In genomic region chr1:46166521-46167462, GRCh38 we compare ENCODE assay signal across 8 cellular contexts. TPM values are rescaled to one million over a fixed set of nuclear protein-coding genes. Genes with fewer than 3 reads are reported as not detected.
A peak's percentile ranks its signal among the peaks of the same experiment; 100 is the strongest.
DNase-seq lines count a peak whose midpoint lies in the region; ATAC-seq and TF ChIP-seq lines count a peak whose summit lies in the region.

No MANE protein-coding gene starts in this region.

- no peaks in the 10 kb centered on the region for H3K9me3 Mint-ChIP-seq in Calu3 (ENCODE audit: low read depth, unreplicated experiment)
- H3K9me3 Mint-ChIP-seq in activated naive CD8-positive, alpha-beta T cell treated with anti-CD3 and anti-CD28 coated beads, Interleukin-2, amount 50 U/mL, for 24 hours = no peaks in the 10 kb centered on the region

- H3K4me1 Mint-ChIP-seq in Calu3 (ENCODE audit: low read depth, unreplicated experiment) = no peaks in the 10 kb centered on the region
- H3K4me1 Mint-ChIP-seq in activated naive CD8-positive, alpha-beta T cell treated with anti-CD3 and anti-CD28 coated beads, Interleukin-2, amount 50 U/mL, for 24 hours = peaks cover 17% of the 10 kb centered on the region

- CTCF ChIA-PET in Calu3 (lab: Charles Lee) = no interaction called here

- H3K9me2 ChIP-seq in MM.1S (replicated peaks; ENCODE audit: insufficient read depth, low read length) = no peaks in the 10 kb centered on the region

- H3K36me3 Mint-ChIP-seq in Calu3 (ENCODE audit: insufficient read depth, unreplicated experiment) = peaks cover 17% of the 10 kb centered on the region
- no peaks in the 10 kb centered on the region for H3K36me3 Mint-ChIP-seq in activated naive CD8-positive, alpha-beta T cell treated with anti-CD3 and anti-CD28 coated beads, Interleukin-2, amount 50 U/mL, for 24 hours (ENCODE audit: low read depth)

- H3K79me2 ChIP-seq in MM.1S (ENCODE audit: low read length) = no peaks in the 10 kb centered on the region

- H3K27ac Mint-ChIP-seq in Calu3 (ENCODE audit: unreplicated experiment) = no peak overlapping the region
- H3K27ac Mint-ChIP-seq in activated naive CD8-positive, alpha-beta T cell treated with anti-CD3 and anti-CD28 coated beads, Interleukin-2, amount 50 U/mL, for 24 hours = peak overlapping the region; percentile 44

- ATAC-seq in activated naive CD8-positive, alpha-beta T cell treated with anti-CD3 and anti-CD28 coated beads, Interleukin-2, amount 50 U/mL, for 24 hours = peak; percentile 39
- ATAC-seq in GM19035 (IDR thresholded peaks at IDR 0.05; ENCODE audit: unreplicated experiment) = no peak

- no peak overlapping the region for H2AFZ ChIP-seq in MM.1S (ENCODE audit: low read length)

- no peak overlapping the region for H3K4me2 ChIP-seq in MM.1S (ENCODE audit: low read depth, low read length)

- H3K4me3 Mint-ChIP-seq in Calu3 (ENCODE audit: low read depth, unreplicated experiment) = peak overlapping the region; percentile 52
- H3K4me3 Mint-ChIP-seq in activated naive CD8-positive, alpha-beta T cell treated with anti-CD3 and anti-CD28 coated beads, Interleukin-2, amount 50 U/mL, for 24 hours = peak overlapping the region; percentile 76

- no peaks in the 10 kb centered on the region for H4K20me1 ChIP-seq in MM.1S (ENCODE audit: insufficient read depth, low read length)

- H3K36me3 ChIP-seq in iPS-15b (ENCODE audit: control insufficient read depth, insufficient read depth, low read length) = no peaks in the 10 kb centered on the region
- H3K36me3 ChIP-seq in MM.1S (replicated peaks; ENCODE audit: insufficient read depth, low read length) = no peaks in the 10 kb centered on the region

- peaks cover 24% of the 10 kb centered on the region for H3K27me3 Mint-ChIP-seq in Calu3 (ENCODE audit: unreplicated experiment)
- H3K27me3 Mint-ChIP-seq in activated naive CD8-positive, alpha-beta T cell treated with anti-CD3 and anti-CD28 coated beads, Interleukin-2, amount 50 U/mL, for 24 hours = peaks cover 2% of the 10 kb centered on the region

- TF ChIP-seq CTCF in Calu3 (IDR thresholded peaks at IDR 0.05; ENCODE audit: unreplicated experiment) = no peak
- no peak for TF ChIP-seq CTCF in MM.1S (IDR thresholded peaks at IDR 0.05; ENCODE audit: low read length)

- no peaks in the 10 kb centered on the region for H3K9me3 ChIP-seq in iPS-15b (ENCODE audit: control insufficient read depth, insufficient read depth, low read length)
- H3K9me3 ChIP-seq in MM.1S (replicated peaks; ENCODE audit: insufficient read depth, low read length) = no peaks in the 10 kb centered on the region

- intact Hi-C loops in Calu3 (cut with micrococcal nuclease; ENCODE audit: unreplicated experiment) = no loop called here

- H3K4me1 ChIP-seq in iPS-15b (ENCODE audit: control insufficient read depth, insufficient read depth, low read length) = peaks cover 11% of the 10 kb centered on the region
- no peaks in the 10 kb centered on the region for H3K4me1 ChIP-seq in MM.1S (ENCODE audit: low read length)

- H3F3A ChIP-seq in MM.1S (ENCODE audit: insufficient read depth, low read length) = no peaks in the 10 kb centered on the region

- H3K4me3 ChIP-seq in iPS-15b (ENCODE audit: low read depth, low read length) (peak overlapping the region; percentile 40), MM.1S (ENCODE audit: low read length) (no peak overlapping the region)

- no peak overlapping the region for H3K27ac ChIP-seq in MM.1S (ENCODE audit: low read length)

- DNase-seq in Calu3 (no peak), NCI-H774 (lab: John Stamatoyannopoulos, UW) (peak; percentile 14), NCI-H2227 (lab: John Stamatoyannopoulos, UW; ENCODE audit: unreplicated experiment) (no peak), MM.1S (no peak)
- peak; percentile 45 for DNase-seq in activated naive CD8-positive, alpha-beta T cell treated with anti-CD3 and anti-CD28 coated beads, Interleukin-2, amount 50 U/mL, for 24 hours
- peak; percentile 58 for DNase-seq in stimulated activated CD4-positive, alpha-beta T cell treated with anti-CD3 and anti-CD28 coated beads, Interleukin-15, amount 100 ng/mL, for 24 hours

- H3K9ac ChIP-seq in iPS-15b (ENCODE audit: low read depth, low read length) (peak overlapping the region; percentile 54), MM.1S (ENCODE audit: low read length) (no peak overlapping the region)

- BruUV-seq in Calu3 (replicated peaks; lab: Mats Ljungman, UMichigan) = no TSS peak

- peaks cover 20% of the 10 kb centered on the region for H3K27me3 ChIP-seq in iPS-15b (ENCODE audit: control insufficient read depth, insufficient read depth, low read length)
- no peaks in the 10 kb centered on the region for H3K27me3 ChIP-seq in MM.1S (replicated peaks; ENCODE audit: insufficient read depth, low read length)

RNA-seq across cellular contexts. Expression of gene TSPAN1, which starts 8.1 kb away (rescaled TPM):
- total RNA-seq in Calu3 (2022) = 46.2 and 94.8 TPM in 2 replicates

RNA-seq across cellular contexts. Expression of gene P3R3URF, which starts 9.5 kb away (rescaled TPM):
- not detected in 2 replicates for total RNA-seq in Calu3 (2022)

RNA-seq across cellular contexts. Expression of gene POMGNT1, which starts 31.4 kb away (rescaled TPM):
- 62.0 and 74.5 TPM in 2 replicates for total RNA-seq in Calu3 (2022)

RNA-seq across cellular contexts. Expression of gene PIK3R3, which starts 34.4 kb away (rescaled TPM):
- total RNA-seq in Calu3 (2022) = 17.4 and 21.4 TPM in 2 replicates

RNA-seq across cellular contexts. Expression of gene LURAP1, which starts 36.3 kb away (rescaled TPM):
- not detected in 2 replicates for total RNA-seq in Calu3 (2022)

Comparison
In these comparisons a context has a peak if more than half of its experiments do, and no peak if none do; other contexts are left out.
1. DNase-seq: peak in NCI-H774 (single experiment), activated naive CD8-positive, alpha-beta T cell treated with anti-CD3 and anti-CD28 coated beads, Interleukin-2, amount 50 U/mL, for 24 hours (single experiment) and stimulated activated CD4-positive, alpha-beta T cell treated with anti-CD3 and anti-CD28 coated beads, Interleukin-15, amount 100 ng/mL, for 24 hours (single experiment); none in Calu3 (single experiment), NCI-H2227 (single experiment) and MM.1S (single experiment).